In genomic region chr9:85914108-85914507, GRCh38 we compare ENCODE assay signal across 19 cellular contexts.
A peak's percentile ranks its signal among the peaks of the same experiment; 100 is the strongest.
DNase-seq lines count a peak whose midpoint lies in the region; ATAC-seq and TF ChIP-seq lines count a peak whose summit lies in the region.
"Had no signal": no experiment of that assay in that cellular context is flagged by ENCODE, and none has a peak within 500 bp of the region (broad histone marks: within the 10 kb centered on the region; RNA-seq: fewer than 3 reads in every experiment).

No MANE protein-coding gene starts in this region.

- ATAC-seq in activated naive CD8-positive, alpha-beta T cell treated with anti-CD3 and anti-CD28 coated beads, Interleukin-2, amount 50 U/mL, for 24 hours, result no peak
- ATAC-seq in HG02884 (IDR thresholded peaks at IDR 0.05; ENCODE audit: unreplicated experiment) (no peak), HG03432 (IDR thresholded peaks at IDR 0.05; ENCODE audit: unreplicated experiment) (no peak)
- ATAC-seq: left cardiac atrium had no signal

- H3F3A ChIP-seq in MM.1S (ENCODE audit: insufficient read depth, low read length), result no peaks in the 10 kb centered on the region

- H3K79me2 ChIP-seq in MM.1S (ENCODE audit: low read length), result no peaks in the 10 kb centered on the region

- H3K4me1 ChIP-seq in MM.1S (ENCODE audit: low read length), result peaks cover 7% of the 10 kb centered on the region

- H3K27me3 Mint-ChIP-seq in activated naive CD8-positive, alpha-beta T cell, result peaks cover 1% of the 10 kb centered on the region
- peaks cover 2% of the 10 kb centered on the region for H3K27me3 Mint-ChIP-seq in activated naive CD8-positive, alpha-beta T cell treated with anti-CD3 and anti-CD28 coated beads, Interleukin-2, amount 50 U/mL, for 24 hours
- H3K27me3 Mint-ChIP-seq: CD4-positive, alpha-beta T cell had no signal

- peak overlapping the region; percentile 32 for H2AFZ ChIP-seq in MM.1S (ENCODE audit: low read length)

- no peak for DNase-seq in activated naive CD8-positive, alpha-beta T cell treated with anti-CD3 and anti-CD28 coated beads, Interleukin-2, amount 50 U/mL, for 24 hours
- peak; percentile 43 for DNase-seq in MM.1S
- DNase-seq in choroid plexus epithelial cell (ENCODE audit: low read depth), result peak; percentile 9
- peak; percentile 5 for DNase-seq in stromal cell of bone marrow (ENCODE audit: low read depth)
- no peak for DNase-seq in UCSD-AML1 (lab: John Stamatoyannopoulos, UW; ENCODE audit: unreplicated experiment)
- DNase-seq: activated gamma-delta T cell treated with Interleukin-2 at 50 U/mL for 16 hours; aorta; CD4-positive, alpha-beta T cell; central memory CD4-positive, alpha-beta T cell; left cardiac atrium; NCI-H1105; NCI-H2081 treated with DMSO at 0.1 percent for 48 hours; NCI-H510A treated with DMSO at 0.1 percent for 48 hours had no signal

- TF ChIP-seq CTCF in MM.1S (IDR thresholded peaks at IDR 0.05; ENCODE audit: low read length) (no peak), choroid plexus epithelial cell (conservative IDR thresholded peaks at IDR 0.05; ENCODE audit: low read depth, low read length) (no peak)

- peak overlapping the region; percentile 20 for H3K4me3 Mint-ChIP-seq in activated naive CD8-positive, alpha-beta T cell
- no peak overlapping the region for H3K4me3 Mint-ChIP-seq in activated naive CD8-positive, alpha-beta T cell treated with anti-CD3 and anti-CD28 coated beads, Interleukin-2, amount 50 U/mL, for 24 hours
- H3K4me3 Mint-ChIP-seq: CD4-positive, alpha-beta T cell; mesothelial cell of epicardium; nephron had no signal

- H3K27ac ChIP-seq in MM.1S (ENCODE audit: low read length), result peak overlapping the region; percentile 5; the same call in 1 of the 2 replicates
- H3K27ac ChIP-seq: RWPE1 had no signal

- H3K9me2 ChIP-seq in MM.1S (replicated peaks; ENCODE audit: insufficient read depth, low read length), result no peaks in the 10 kb centered on the region

- H3K36me3 ChIP-seq in MM.1S (replicated peaks; ENCODE audit: insufficient read depth, low read length), result no peaks in the 10 kb centered on the region

- H3K9me3 ChIP-seq in MM.1S (replicated peaks; ENCODE audit: insufficient read depth, low read length), result no peaks in the 10 kb centered on the region

- no peaks in the 10 kb centered on the region for H3K27me3 ChIP-seq in MM.1S (replicated peaks; ENCODE audit: insufficient read depth, low read length)

- H3K36me3 Mint-ChIP-seq in activated naive CD8-positive, alpha-beta T cell, result peaks cover 5% of the 10 kb centered on the region
- H3K36me3 Mint-ChIP-seq in activated naive CD8-positive, alpha-beta T cell treated with anti-CD3 and anti-CD28 coated beads, Interleukin-2, amount 50 U/mL, for 24 hours (ENCODE audit: low read depth), result no peaks in the 10 kb centered on the region
- H3K36me3 Mint-ChIP-seq: mesothelial cell of epicardium had no signal

- no peaks in the 10 kb centered on the region for H4K20me1 ChIP-seq in MM.1S (ENCODE audit: insufficient read depth, low read length)

- H3K27ac Mint-ChIP-seq in activated naive CD8-positive, alpha-beta T cell, result no peak overlapping the region
- H3K27ac Mint-ChIP-seq in activated naive CD8-positive, alpha-beta T cell treated with anti-CD3 and anti-CD28 coated beads, Interleukin-2, amount 50 U/mL, for 24 hours, result no peak overlapping the region
- H3K27ac Mint-ChIP-seq: CD4-positive, alpha-beta T cell; mesothelial cell of epicardium; nephron had no signal

- H3K4me3 ChIP-seq in MM.1S (ENCODE audit: low read length) (no peak overlapping the region), choroid plexus epithelial cell (ENCODE audit: low read depth, low read length) (no peak overlapping the region)

- peak overlapping the region; percentile 39 for H3K4me2 ChIP-seq in MM.1S (ENCODE audit: low read depth, low read length)

- peaks cover 12% of the 10 kb centered on the region for H3K4me1 Mint-ChIP-seq in activated naive CD8-positive, alpha-beta T cell (ENCODE audit: low read depth)
- peaks cover 10% of the 10 kb centered on the region for H3K4me1 Mint-ChIP-seq in activated naive CD8-positive, alpha-beta T cell treated with anti-CD3 and anti-CD28 coated beads, Interleukin-2, amount 50 U/mL, for 24 hours
- H3K4me1 Mint-ChIP-seq: mesothelial cell of epicardium, nephron had no signal

- no peaks in the 10 kb centered on the region for H3K9me3 Mint-ChIP-seq in activated naive CD8-positive, alpha-beta T cell (ENCODE audit: low read depth)
- peaks cover 3% of the 10 kb centered on the region for H3K9me3 Mint-ChIP-seq in activated naive CD8-positive, alpha-beta T cell treated with anti-CD3 and anti-CD28 coated beads, Interleukin-2, amount 50 U/mL, for 24 hours
- H3K9me3 Mint-ChIP-seq: CD4-positive, alpha-beta T cell; mesothelial cell of epicardium; nephron had no signal

- no peak overlapping the region for H3K9ac ChIP-seq in MM.1S (ENCODE audit: low read length)

Comparison
In these comparisons a context has a peak if more than half of its experiments do, and no peak if none do; other contexts are left out.
1. DNase-seq: peak in MM.1S (single experiment), choroid plexus epithelial cell (single experiment) and stromal cell of bone marrow (single experiment); none in activated naive CD8-positive, alpha-beta T cell treated with anti-CD3 and anti-CD28 coated beads, Interleukin-2, amount 50 U/mL, for 24 hours (single experiment) and UCSD-AML1 (single experiment).